16 cellular contexts compared by ENCODE assay signal in the genomic region with DNA sequence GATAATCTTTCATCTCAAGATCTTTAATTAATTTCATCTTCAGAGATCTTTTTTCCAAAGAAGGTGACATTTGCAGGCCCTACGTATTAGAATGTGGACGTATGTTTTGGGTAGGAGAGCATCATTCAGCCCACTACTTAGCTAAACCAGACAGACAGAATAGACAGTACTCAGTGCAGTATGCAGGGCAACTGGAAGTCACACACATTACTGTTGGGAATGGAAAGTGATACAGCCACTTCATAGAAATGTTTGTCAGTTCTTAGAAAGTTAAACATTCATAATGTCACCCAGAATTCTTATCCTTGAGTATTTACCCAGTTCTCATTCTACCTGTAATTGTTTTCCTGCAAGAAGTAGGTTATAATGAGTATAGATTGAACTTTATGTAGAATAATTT.
DNase-seq lines count a peak whose midpoint lies in the region; ATAC-seq and TF ChIP-seq lines count a peak whose summit lies in the region.
"Had no signal": no experiment of that assay in that cellular context is flagged by ENCODE, and none has a peak within 500 bp of the region (broad histone marks: within the 10 kb centered on the region; RNA-seq: fewer than 3 reads in every experiment).

No MANE protein-coding gene starts in this region.

- H3K27ac ChIP-seq in upper lobe of right lung: no peak overlapping the region
- H3K27ac ChIP-seq: HL-60 had no signal

- CTCF ChIA-PET in activated CD8-positive, alpha-beta T cell treated with anti-CD3 and anti-CD28 coated beads for 36 hours (lab: Charles Lee): interaction anchor here (1.8 kb wide), 1 partner anchor 20 kb away, joined by 5 read pairs; no protein-coding TSS in a partner anchor
- CTCF ChIA-PET in activated CD8-positive, alpha-beta T cell treated with anti-CD3 and anti-CD28 coated beads, Interleukin-2, amount 10 ng/mL, durations not matched to agents 7 days and 5 days (lab: Charles Lee): interaction anchor here (1.7 kb wide), 1 partner anchor 20 kb away, joined by 5 read pairs; no protein-coding TSS in a partner anchor

- H3K9me3 ChIP-seq in upper lobe of right lung: no peaks in the 10 kb centered on the region

- intact Hi-C loops in activated CD8-positive, alpha-beta T cell treated with anti-CD3 and anti-CD28 coated beads for 36 hours (cut with micrococcal nuclease): no loop called here
- intact Hi-C loops in upper lobe of right lung (cut with DNase I): no loop called here

- H3K4me1 ChIP-seq in upper lobe of right lung: peaks cover 4% of the 10 kb centered on the region

- H3K27me3 ChIP-seq in upper lobe of right lung: no peaks in the 10 kb centered on the region

- no peak overlapping the region for H3K4me3 Mint-ChIP-seq in activated CD8-positive, alpha-beta T cell treated with anti-CD3 and anti-CD28 coated beads for 36 hours
- no peak overlapping the region for H3K4me3 Mint-ChIP-seq in activated CD8-positive, alpha-beta T cell treated with anti-CD3 and anti-CD28 coated beads, Interleukin-2, amount 10 ng/mL, durations not matched to agents 7 days and 5 days
- no peak overlapping the region for H3K4me3 Mint-ChIP-seq in stimulated activated naive CD8-positive, alpha-beta T cell treated with anti-CD3 and anti-CD28 coated beads, Interleukin-15, Interleukin-2, amounts not matched to agents 100 ng/mL and 50 ng/mL, for 24 hours
- H3K4me3 Mint-ChIP-seq in activated naive CD8-positive, alpha-beta T cell treated with anti-CD3 and anti-CD28 coated beads, Interleukin-2, amount 50 U/mL, for 24 hours: no peak overlapping the region
- H3K4me3 Mint-ChIP-seq: B cell; CD4-positive, alpha-beta memory T cell; HFFc6 had no signal

- peaks cover 80% of the 10 kb centered on the region for H3K36me3 ChIP-seq in upper lobe of right lung

- no peak for DNase-seq in activated CD8-positive, alpha-beta T cell treated with anti-CD3 and anti-CD28 coated beads for 36 hours
- no peak for DNase-seq in activated CD8-positive, alpha-beta T cell treated with anti-CD3 and anti-CD28 coated beads, Interleukin-2, amount 10 ng/mL, durations not matched to agents 7 days and 5 days
- no peak for DNase-seq in stimulated activated naive CD8-positive, alpha-beta T cell treated with anti-CD3 and anti-CD28 coated beads, Interleukin-15, Interleukin-2, amounts not matched to agents 100 U/mL and 50 U/mL, for 24 hours
- no peak for DNase-seq in activated naive CD8-positive, alpha-beta T cell treated with anti-CD3 and anti-CD28 coated beads, Interleukin-2, amount 50 U/mL, for 24 hours
- DNase-seq in upper lobe of right lung: no peak
- DNase-seq in AG08395 (ENCODE audit: low spot score): no peak
- DNase-seq: ACHN; C1 segment of cervical spinal cord; CD4-positive, alpha-beta memory T cell; DMS79; HCEC 1CT; HFFc6 had no signal

- H3K27me3 Mint-ChIP-seq in activated CD8-positive, alpha-beta T cell treated with anti-CD3 and anti-CD28 coated beads for 36 hours: no peaks in the 10 kb centered on the region
- no peaks in the 10 kb centered on the region for H3K27me3 Mint-ChIP-seq in activated CD8-positive, alpha-beta T cell treated with anti-CD3 and anti-CD28 coated beads, Interleukin-2, amount 10 ng/mL, durations not matched to agents 7 days and 5 days (ENCODE audit: low read depth)
- H3K27me3 Mint-ChIP-seq in stimulated activated naive CD8-positive, alpha-beta T cell treated with anti-CD3 and anti-CD28 coated beads, Interleukin-15, Interleukin-2, amounts not matched to agents 100 ng/mL and 50 ng/mL, for 24 hours: no peaks in the 10 kb centered on the region
- no peaks in the 10 kb centered on the region for H3K27me3 Mint-ChIP-seq in activated naive CD8-positive, alpha-beta T cell treated with anti-CD3 and anti-CD28 coated beads, Interleukin-2, amount 50 U/mL, for 24 hours
- H3K27me3 Mint-ChIP-seq: B cell; CD4-positive, alpha-beta memory T cell had no signal

- peak overlapping the region; percentile 51 for H3K27ac Mint-ChIP-seq in activated CD8-positive, alpha-beta T cell treated with anti-CD3 and anti-CD28 coated beads for 36 hours
- no peak overlapping the region for H3K27ac Mint-ChIP-seq in activated CD8-positive, alpha-beta T cell treated with anti-CD3 and anti-CD28 coated beads, Interleukin-2, amount 10 ng/mL, durations not matched to agents 7 days and 5 days
- H3K27ac Mint-ChIP-seq in stimulated activated naive CD8-positive, alpha-beta T cell treated with anti-CD3 and anti-CD28 coated beads, Interleukin-15, Interleukin-2, amounts not matched to agents 100 ng/mL and 50 ng/mL, for 24 hours: peak overlapping the region; percentile 51
- peak overlapping the region; percentile 43 for H3K27ac Mint-ChIP-seq in activated naive CD8-positive, alpha-beta T cell treated with anti-CD3 and anti-CD28 coated beads, Interleukin-2, amount 50 U/mL, for 24 hours
- H3K27ac Mint-ChIP-seq: B cell, HFFc6 had no signal

- H3K4me3 ChIP-seq in upper lobe of right lung: no peak overlapping the region

- TF ChIP-seq CTCF in activated CD8-positive, alpha-beta T cell treated with anti-CD3 and anti-CD28 coated beads for 36 hours (IDR thresholded peaks at IDR 0.05): no peak
- TF ChIP-seq CTCF in upper lobe of right lung (IDR thresholded peaks at IDR 0.05): no peak

- peaks cover 55% of the 10 kb centered on the region for H3K36me3 Mint-ChIP-seq in activated CD8-positive, alpha-beta T cell treated with anti-CD3 and anti-CD28 coated beads for 36 hours (ENCODE audit: low read depth)
- peaks cover 78% of the 10 kb centered on the region for H3K36me3 Mint-ChIP-seq in activated CD8-positive, alpha-beta T cell treated with anti-CD3 and anti-CD28 coated beads, Interleukin-2, amount 10 ng/mL, durations not matched to agents 7 days and 5 days (ENCODE audit: low read depth)
- peaks cover 85% of the 10 kb centered on the region for H3K36me3 Mint-ChIP-seq in stimulated activated naive CD8-positive, alpha-beta T cell treated with anti-CD3 and anti-CD28 coated beads, Interleukin-15, Interleukin-2, amounts not matched to agents 100 ng/mL and 50 ng/mL, for 24 hours (ENCODE audit: low read depth)
- peaks cover 63% of the 10 kb centered on the region for H3K36me3 Mint-ChIP-seq in activated naive CD8-positive, alpha-beta T cell treated with anti-CD3 and anti-CD28 coated beads, Interleukin-2, amount 50 U/mL, for 24 hours (ENCODE audit: low read depth)

- H3K4me1 Mint-ChIP-seq in activated CD8-positive, alpha-beta T cell treated with anti-CD3 and anti-CD28 coated beads for 36 hours (ENCODE audit: low read depth): peaks cover 30% of the 10 kb centered on the region
- peaks cover 19% of the 10 kb centered on the region for H3K4me1 Mint-ChIP-seq in activated CD8-positive, alpha-beta T cell treated with anti-CD3 and anti-CD28 coated beads, Interleukin-2, amount 10 ng/mL, durations not matched to agents 7 days and 5 days (ENCODE audit: low read depth)
- peaks cover 22% of the 10 kb centered on the region for H3K4me1 Mint-ChIP-seq in stimulated activated naive CD8-positive, alpha-beta T cell treated with anti-CD3 and anti-CD28 coated beads, Interleukin-15, Interleukin-2, amounts not matched to agents 100 ng/mL and 50 ng/mL, for 24 hours (ENCODE audit: low read depth)
- H3K4me1 Mint-ChIP-seq in activated naive CD8-positive, alpha-beta T cell treated with anti-CD3 and anti-CD28 coated beads, Interleukin-2, amount 50 U/mL, for 24 hours: peaks cover 21% of the 10 kb centered on the region

- no peak for ATAC-seq in activated CD8-positive, alpha-beta T cell treated with anti-CD3 and anti-CD28 coated beads for 36 hours
- ATAC-seq in activated CD8-positive, alpha-beta T cell treated with anti-CD3 and anti-CD28 coated beads, Interleukin-2, amount 10 ng/mL, durations not matched to agents 7 days and 5 days: no peak
- ATAC-seq in stimulated activated naive CD8-positive, alpha-beta T cell treated with anti-CD3 and anti-CD28 coated beads, Interleukin-15, Interleukin-2, amounts not matched to agents 100 U/mL and 50 U/mL, for 24 hours: no peak
- ATAC-seq in activated naive CD8-positive, alpha-beta T cell treated with anti-CD3 and anti-CD28 coated beads, Interleukin-2, amount 50 U/mL, for 24 hours: no peak
- ATAC-seq in upper lobe of right lung (peak; percentile 48), HG02884 (IDR thresholded peaks at IDR 0.05; ENCODE audit: unreplicated experiment) (no peak)

- no peaks in the 10 kb centered on the region for H3K9me3 Mint-ChIP-seq in activated CD8-positive, alpha-beta T cell treated with anti-CD3 and anti-CD28 coated beads for 36 hours
- H3K9me3 Mint-ChIP-seq in activated CD8-positive, alpha-beta T cell treated with anti-CD3 and anti-CD28 coated beads, Interleukin-2, amount 10 ng/mL, durations not matched to agents 7 days and 5 days (ENCODE audit: insufficient read depth): no peaks in the 10 kb centered on the region
- no peaks in the 10 kb centered on the region for H3K9me3 Mint-ChIP-seq in stimulated activated naive CD8-positive, alpha-beta T cell treated with anti-CD3 and anti-CD28 coated beads, Interleukin-15, Interleukin-2, amounts not matched to agents 100 ng/mL and 50 ng/mL, for 24 hours
- no peaks in the 10 kb centered on the region for H3K9me3 Mint-ChIP-seq in activated naive CD8-positive, alpha-beta T cell treated with anti-CD3 and anti-CD28 coated beads, Interleukin-2, amount 50 U/mL, for 24 hours
- H3K9me3 Mint-ChIP-seq: CD4-positive, alpha-beta memory T cell; HFFc6 had no signal

- POLR2A ChIA-PET in activated CD8-positive, alpha-beta T cell treated with anti-CD3 and anti-CD28 coated beads for 36 hours (lab: Charles Lee): interaction anchor here (0.5 kb wide), 1 partner anchor 90 kb away, joined by 4 read pairs; no protein-coding TSS in a partner anchor
- POLR2A ChIA-PET in activated CD8-positive, alpha-beta T cell treated with anti-CD3 and anti-CD28 coated beads, Interleukin-2, amount 10 ng/mL, durations not matched to agents 7 days and 5 days (lab: Charles Lee): no interaction called here
